Comparison of ENCODE assay signal across 1 cellular context in the genomic region with DNA sequence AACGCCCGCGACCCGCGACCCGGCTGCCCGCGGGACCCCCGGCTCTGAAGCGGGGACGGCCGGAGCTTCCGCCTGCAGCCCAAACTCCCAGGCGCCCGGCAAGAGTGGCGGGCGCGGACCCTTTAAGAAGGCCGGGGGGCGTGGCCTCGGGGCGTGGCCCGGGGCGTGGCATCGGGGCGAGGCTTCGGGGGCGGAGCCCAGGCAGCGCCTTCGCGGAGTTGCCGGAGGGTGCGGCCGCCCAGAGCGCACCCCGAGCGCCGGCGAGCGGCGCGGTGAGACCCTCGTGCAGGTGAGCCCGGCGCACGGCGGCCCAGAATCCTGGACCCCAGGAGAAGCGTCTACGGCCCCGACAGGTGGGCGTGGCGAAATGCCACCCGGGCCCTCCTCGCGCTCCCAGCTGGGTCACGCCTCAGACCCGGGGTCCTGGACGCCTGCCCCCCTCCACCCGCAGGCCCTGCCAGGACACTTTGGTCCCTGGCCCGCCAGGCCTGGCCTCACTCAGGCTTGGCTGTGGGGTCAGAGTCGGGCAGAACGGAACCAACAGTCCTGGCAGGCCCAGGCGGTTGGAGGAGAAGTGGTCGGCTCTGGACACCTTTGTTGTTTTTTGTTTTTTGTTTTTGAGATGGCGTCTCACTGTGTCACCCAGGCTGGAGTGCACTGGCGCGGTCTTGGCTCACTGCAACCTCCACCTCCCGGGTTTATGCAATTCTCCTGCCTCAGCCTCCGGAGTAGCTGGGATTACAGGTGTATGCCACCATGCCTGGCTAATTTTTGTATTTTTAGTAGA.
TF ChIP-seq lines count a peak whose summit lies in the region.

No MANE protein-coding gene starts in this region.

TF ChIP-seq in neural cell, 6 proteins besides CTCF, POLR2A, EP300 and RAD21:
- TF ChIP-seq, protein P1, sequence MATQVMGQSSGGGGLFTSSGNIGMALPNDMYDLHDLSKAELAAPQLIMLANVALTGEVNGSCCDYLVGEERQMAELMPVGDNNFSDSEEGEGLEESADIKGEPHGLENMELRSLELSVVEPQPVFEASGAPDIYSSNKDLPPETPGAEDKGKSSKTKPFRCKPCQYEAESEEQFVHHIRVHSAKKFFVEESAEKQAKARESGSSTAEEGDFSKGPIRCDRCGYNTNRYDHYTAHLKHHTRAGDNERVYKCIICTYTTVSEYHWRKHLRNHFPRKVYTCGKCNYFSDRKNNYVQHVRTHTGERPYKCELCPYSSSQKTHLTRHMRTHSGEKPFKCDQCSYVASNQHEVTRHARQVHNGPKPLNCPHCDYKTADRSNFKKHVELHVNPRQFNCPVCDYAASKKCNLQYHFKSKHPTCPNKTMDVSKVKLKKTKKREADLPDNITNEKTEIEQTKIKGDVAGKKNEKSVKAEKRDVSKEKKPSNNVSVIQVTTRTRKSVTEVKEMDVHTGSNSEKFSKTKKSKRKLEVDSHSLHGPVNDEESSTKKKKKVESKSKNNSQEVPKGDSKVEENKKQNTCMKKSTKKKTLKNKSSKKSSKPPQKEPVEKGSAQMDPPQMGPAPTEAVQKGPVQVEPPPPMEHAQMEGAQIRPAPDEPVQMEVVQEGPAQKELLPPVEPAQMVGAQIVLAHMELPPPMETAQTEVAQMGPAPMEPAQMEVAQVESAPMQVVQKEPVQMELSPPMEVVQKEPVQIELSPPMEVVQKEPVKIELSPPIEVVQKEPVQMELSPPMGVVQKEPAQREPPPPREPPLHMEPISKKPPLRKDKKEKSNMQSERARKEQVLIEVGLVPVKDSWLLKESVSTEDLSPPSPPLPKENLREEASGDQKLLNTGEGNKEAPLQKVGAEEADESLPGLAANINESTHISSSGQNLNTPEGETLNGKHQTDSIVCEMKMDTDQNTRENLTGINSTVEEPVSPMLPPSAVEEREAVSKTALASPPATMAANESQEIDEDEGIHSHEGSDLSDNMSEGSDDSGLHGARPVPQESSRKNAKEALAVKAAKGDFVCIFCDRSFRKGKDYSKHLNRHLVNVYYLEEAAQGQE (IDR thresholded peaks at IDR 0.05; ENCODE audit: borderline replicate concordance): no peak
- TF ChIP-seq POLR2AphosphoS5 (IDR thresholded peaks at IDR 0.05): no peak
- no peak for TF ChIP-seq EZH2 (IDR thresholded peaks at IDR 0.05; ENCODE audit: borderline replicate concordance, insufficient read depth, low read length, poor library complexity, severe bottlenecking)
TF ChIP-seq in neural cell: peak in this region for 0.
